20 cellular contexts compared by ENCODE assay signal in the genomic region with DNA sequence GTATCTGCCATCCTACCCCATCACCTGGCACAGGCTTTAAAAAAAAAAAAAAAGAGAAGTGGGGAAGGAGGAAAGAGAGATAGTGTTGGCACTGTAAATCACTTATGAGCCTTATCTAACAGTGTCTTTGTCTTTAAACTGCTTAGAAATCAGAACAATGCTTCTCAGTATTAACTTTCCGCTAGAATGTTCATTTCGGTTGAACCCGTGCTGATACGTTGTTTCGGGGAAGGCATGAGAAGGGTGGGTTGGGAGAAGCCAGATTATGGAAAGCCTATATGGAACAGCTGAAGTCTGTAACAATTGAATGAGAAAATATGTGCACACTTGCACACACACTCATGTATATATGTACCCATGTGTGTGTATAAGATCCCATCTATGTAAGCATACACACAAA.
A peak's percentile ranks its signal among the peaks of the same experiment; 100 is the strongest.
DNase-seq lines count a peak whose midpoint lies in the region; ATAC-seq, FAIRE-seq and TF ChIP-seq lines count a peak whose summit lies in the region.
"Had no signal": no experiment of that assay in that cellular context is flagged by ENCODE, and none has a peak within 500 bp of the region (broad histone marks: within the 10 kb centered on the region; RNA-seq: fewer than 3 reads in every experiment).

No MANE protein-coding gene starts in this region.

- ATAC-seq in A549 (no peak), thoracic aorta (ENCODE audit: insufficient number of reproducible peaks, low FRiP score, low read depth) (no peak)

- H3K27me3 ChIP-seq in ascending aorta (no peaks in the 10 kb centered on the region), thoracic aorta (replicated peaks; ENCODE audit: insufficient read depth) (no peaks in the 10 kb centered on the region)

- H3K27ac ChIP-seq in A549 (no peak overlapping the region), ascending aorta (peak overlapping the region; percentile 35 to 54), thoracic aorta (peak overlapping the region; percentile 34 to 41)
- H3K27ac ChIP-seq: GM23248 had no signal

- CTCF ChIA-PET in A549 (lab: Yijun Ruan, JAX), result no interaction called here

- WGBS in A549 (ENCODE audit: missing lambda C conversion rate), result 96% methylated on average over 5 of the region's 5 CpGs

- H3K36me3 ChIP-seq in ascending aorta (peaks cover 0 to 5% of the 10 kb centered on the region in 2 donors), thoracic aorta (no peaks in the 10 kb centered on the region)

- H3K4me1 Mint-ChIP-seq in osteocyte (ENCODE audit: unreplicated experiment), result peaks cover under 1% of the 10 kb centered on the region

- H3K9me3 ChIP-seq in A549 (peaks cover 4% of the 10 kb centered on the region; the same call in 1 of the 3 replicates), ascending aorta (no peaks in the 10 kb centered on the region), thoracic aorta (no peaks in the 10 kb centered on the region)

- H3K4me2 ChIP-seq in A549, result no peak overlapping the region

- DNase-seq in A549 (ENCODE audit: low read depth in 1 of 2, low spot score in 1 of 2) (no peak), ascending aorta (ENCODE audit: low spot score in 2 of 2) (peak in 1 of 2 donors; percentile 9), osteocyte (ENCODE audit: extremely low spot score, unreplicated experiment) (peak; percentile 15), thoracic aorta (ENCODE audit: low spot score) (no peak), NCI-H82 (lab: John Stamatoyannopoulos, UW) (no peak), erythroblast (lab: John Stamatoyannopoulos, UW) (no peak), NCI-H2196 (lab: John Stamatoyannopoulos, UW; ENCODE audit: unreplicated experiment) (no peak)
- DNase-seq: 8988T; C1 segment of cervical spinal cord; Calu3; CD4-positive, alpha-beta memory T cell; COR-L47; DMS53; DMS79 treated with DMSO at 0.1 percent for 48 hours; GF-D8; GM23248; H7; HCEC 1CT had no signal

- intact Hi-C loops in ascending aorta (cut with DNase I), result no loop called here

- peaks cover 47% of the 10 kb centered on the region for H3K36me3 Mint-ChIP-seq in osteocyte (ENCODE audit: unreplicated experiment)

- H3K4me3 Mint-ChIP-seq in osteocyte (ENCODE audit: unreplicated experiment), result no peak overlapping the region
- H3K4me3 Mint-ChIP-seq: CD4-positive, alpha-beta memory T cell had no signal

- H3K9me3 Mint-ChIP-seq in osteocyte (ENCODE audit: unreplicated experiment), result peaks cover 9% of the 10 kb centered on the region

- TF ChIP-seq CTCF in A549 (IDR thresholded peaks at IDR 0.05), result no peak
- no peak for TF ChIP-seq CTCF in ascending aorta (IDR thresholded peaks at IDR 0.05)
- TF ChIP-seq CTCF in osteocyte (IDR thresholded peaks at IDR 0.05), result no peak
- TF ChIP-seq CTCF in thoracic aorta (IDR thresholded peaks at IDR 0.05), result no peak

- TF ChIP-seq EP300 in A549 (IDR thresholded peaks at IDR 0.05), result no peak

- no peak for TF ChIP-seq RAD21 in A549 (conservative IDR thresholded peaks at IDR 0.05 in 1 of 2, IDR thresholded peaks at IDR 0.05 in 1 of 2)

- no peaks in the 10 kb centered on the region for H3K27me3 Mint-ChIP-seq in osteocyte (ENCODE audit: unreplicated experiment)
- H3K27me3 Mint-ChIP-seq: CD4-positive, alpha-beta memory T cell had no signal

- H3K27ac Mint-ChIP-seq in osteocyte (ENCODE audit: unreplicated experiment), result no peak overlapping the region

- peak; percentile 13 for FAIRE-seq in A549 (lab: Jason Lieb, UNC)
- FAIRE-seq: GM18507, H1 had no signal

- H3K4me1 ChIP-seq in A549 (no peaks in the 10 kb centered on the region), ascending aorta (peaks cover 0 to 23% of the 10 kb centered on the region in 2 donors), thoracic aorta (ENCODE audit: control insufficient read depth in 1 of 2, low read depth in 2 of 2) (peaks cover 12 to 46% of the 10 kb centered on the region in 2 donors)

- POLR2A ChIA-PET in A549 (lab: Yijun Ruan, JAX), result no interaction called here

- H3K4me3 ChIP-seq in A549, result no peak overlapping the region
- no peak overlapping the region for H3K4me3 ChIP-seq in ascending aorta
- no peak overlapping the region for H3K4me3 ChIP-seq in thoracic aorta
- H3K4me3 ChIP-seq: GM23248 had no signal

- no peak for TF ChIP-seq POLR2A in A549 (IDR thresholded peaks at IDR 0.05; ENCODE audit: low read length)
- no peak for TF ChIP-seq POLR2A in erythroblast (IDR thresholded peaks at IDR 0.05; ENCODE audit: low read length)

TF ChIP-seq in A549, 52 proteins besides CTCF, POLR2A, EP300 and RAD21:
- TF ChIP-seq KDM1A (IDR thresholded peaks at IDR 0.05; ENCODE audit: low read depth) (no peak), CBX2 (IDR thresholded peaks at IDR 0.05; ENCODE audit: borderline replicate concordance, low read depth) (no peak), FOXS1 (CRISPR knock-in tag; IDR thresholded peaks at IDR 0.05) (no peak), CHD4 (IDR thresholded peaks at IDR 0.05; ENCODE audit: borderline replicate concordance) (no peak), HEYL (CRISPR knock-in tag; IDR thresholded peaks at IDR 0.05) (no peak), CHD2 (IDR thresholded peaks at IDR 0.05; ENCODE audit: low read length, partially characterized antibody) (no peak), NR3C1 (IDR thresholded peaks at IDR 0.05) (no peak), RARB (CRISPR knock-in tag; IDR thresholded peaks at IDR 0.05) (no peak), RCOR1 (IDR thresholded peaks at IDR 0.05; ENCODE audit: low read depth, low read length) (no peak), BHLHE40 (IDR thresholded peaks at IDR 0.05; ENCODE audit: low read depth, low read length) (no peak), JUN (IDR thresholded peaks at IDR 0.05) (no peak), RNF2 (IDR thresholded peaks at IDR 0.05; ENCODE audit: borderline replicate concordance, low read depth) (no peak), E2F6 (IDR thresholded peaks at IDR 0.05; ENCODE audit: borderline replicate concordance, low read depth) (no peak)

Comparison
In these comparisons a context has a peak if more than half of its experiments do, and no peak if none do; other contexts are left out.
1. H3K27ac ChIP-seq: peak in ascending aorta (2 of 2) and thoracic aorta (2 of 2); none in A549 (0 of 2).